9 cellular contexts compared by ENCODE assay signal in the genomic region with DNA sequence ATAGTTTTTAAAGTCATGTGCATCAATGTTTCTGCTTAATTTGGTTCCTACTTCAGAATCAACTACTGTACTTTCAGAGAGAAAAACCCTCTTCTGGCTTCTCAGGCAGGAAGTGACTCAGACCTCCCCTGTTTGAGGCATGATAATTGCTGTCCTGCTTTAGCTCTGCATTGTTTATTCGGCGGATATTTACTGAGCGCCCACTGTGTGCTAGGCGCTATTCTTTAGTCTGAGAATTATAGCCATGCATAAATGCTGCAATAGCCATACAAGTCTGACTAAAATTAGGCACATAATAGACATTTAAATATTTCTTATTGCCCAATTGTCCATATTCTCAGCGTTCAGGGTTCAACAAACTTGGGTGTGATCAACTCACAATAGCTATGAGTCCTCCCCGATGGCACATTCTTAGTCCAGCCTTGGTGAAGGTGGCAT. TPM values are rescaled to one million over a fixed set of nuclear protein-coding genes. Genes with fewer than 3 reads are reported as not detected.
DNase-seq lines count a peak whose midpoint lies in the region; ATAC-seq, FAIRE-seq and TF ChIP-seq lines count a peak whose summit lies in the region.
"Had no signal": no experiment of that assay in that cellular context is flagged by ENCODE, and none has a peak within 500 bp of the region (broad histone marks: within the 10 kb centered on the region; RNA-seq: fewer than 3 reads in every experiment).

No MANE protein-coding gene starts in this region.

- H3K9ac ChIP-seq in OCI-LY3 (ENCODE audit: low read length) (peak overlapping the region; percentile 7; the same call in 1 of the 2 replicates), Karpas-422 (ENCODE audit: low read length) (no peak overlapping the region)

- DNase-seq in A172 (ENCODE audit: low spot score) (peak; percentile 89), left colon (no peak), Karpas-422 (no peak), frontal cortex (ENCODE audit: low spot score in 2 of 2) (no peak), WERI-Rb-1 (no peak)
- peak; percentile 20 for DNase-seq in activated naive CD4-positive, alpha-beta T cell treated with anti-CD3 and anti-CD28 coated beads, Interleukin-2, amount 50 U/mL, for 16 hours

- no peak for TF ChIP-seq CTCF in OCI-LY3 (IDR thresholded peaks at IDR 0.05; ENCODE audit: low read depth, low read length)
- TF ChIP-seq CTCF in WERI-Rb-1 (IDR thresholded peaks at IDR 0.05; ENCODE audit: low read depth, low read length): no peak

- H3K79me2 ChIP-seq in OCI-LY3 (ENCODE audit: low read length) (no peaks in the 10 kb centered on the region; the same call in 1 of the 2 replicates), Karpas-422 (ENCODE audit: low read length) (no peaks in the 10 kb centered on the region)

- peaks cover 51% of the 10 kb centered on the region for H3K4me1 ChIP-seq in OCI-LY3 (ENCODE audit: low read length)
- H3K4me1 ChIP-seq in Karpas-422 (ENCODE audit: low read length): peaks cover 17% of the 10 kb centered on the region

- peak overlapping the region; percentile 55 for H3K4me3 ChIP-seq in OCI-LY3 (ENCODE audit: low read length)
- no peak overlapping the region for H3K4me3 ChIP-seq in Karpas-422 (ENCODE audit: low read length)
- no peak overlapping the region for H3K4me3 ChIP-seq in WERI-Rb-1 (ENCODE audit: low read depth, low read length)

- H3K4me2 ChIP-seq in OCI-LY3 (ENCODE audit: low read length) (peak overlapping the region; percentile 72), Karpas-422 (ENCODE audit: low read depth, low read length, poor library complexity, severe bottlenecking) (no peak overlapping the region)

- peaks cover 8% of the 10 kb centered on the region for H3K36me3 ChIP-seq in OCI-LY3 (replicated peaks; ENCODE audit: low read depth, low read length)
- H3K36me3 ChIP-seq in Karpas-422 (ENCODE audit: insufficient read depth, low read length): no peaks in the 10 kb centered on the region
- H3K36me3 ChIP-seq in WERI-Rb-1: no peaks in the 10 kb centered on the region
- H3K36me3 ChIP-seq: adrenal gland had no signal

- H3K9me2 ChIP-seq in Karpas-422 (replicated peaks; ENCODE audit: insufficient read depth, low read length): no peaks in the 10 kb centered on the region

- H3K27ac ChIP-seq in OCI-LY3 (ENCODE audit: low read length): 0 out of 2 replicates have a peak overlapping the region, but pooled peaks have one; percentile 0
- H3K27ac ChIP-seq in Karpas-422 (ENCODE audit: low read length): no peak overlapping the region
- no peak overlapping the region for H3K27ac ChIP-seq in WERI-Rb-1

- H2AFZ ChIP-seq in OCI-LY3 (ENCODE audit: low read depth, low read length) (no peak overlapping the region), Karpas-422 (ENCODE audit: low read length) (no peak overlapping the region)

- no peaks in the 10 kb centered on the region for H3K9me3 ChIP-seq in OCI-LY3 (ENCODE audit: insufficient read depth, low read length)
- H3K9me3 ChIP-seq in Karpas-422 (ENCODE audit: low read length): no peaks in the 10 kb centered on the region
- no peaks in the 10 kb centered on the region for H3K9me3 ChIP-seq in WERI-Rb-1 (ENCODE audit: severe bottlenecking)
- H3K9me3 ChIP-seq: adrenal gland had no signal

- H3K27me3 ChIP-seq in OCI-LY3 (ENCODE audit: low read depth, low read length) (no peaks in the 10 kb centered on the region), Karpas-422 (ENCODE audit: low read length) (no peaks in the 10 kb centered on the region), WERI-Rb-1 (ENCODE audit: insufficient read depth, low read depth, severe bottlenecking) (peaks cover 44% of the 10 kb centered on the region)
- H3K27me3 ChIP-seq: adrenal gland had no signal

- FAIRE-seq in frontal cortex (lab: Jason Lieb, UNC): no peak

- ATAC-seq in GM21576 (IDR thresholded peaks at IDR 0.05; ENCODE audit: unreplicated experiment) (peak; percentile 63), left colon (peak; percentile 43)

- no peaks in the 10 kb centered on the region for H4K20me1 ChIP-seq in OCI-LY3 (ENCODE audit: insufficient read depth, low read length)
- H4K20me1 ChIP-seq in Karpas-422 (ENCODE audit: insufficient read depth, low read depth, low read length): no peaks in the 10 kb centered on the region

- intact Hi-C loops in left colon (cut with DNase I, micrococcal nuclease): no loop called here

RNA-seq across cellular contexts. Expression of gene AMIGO2, which starts 6.1 kb away (rescaled TPM):
- total RNA-seq in A172 (2014; rRNA removed; shearing (Covaris generic)): 229 and 279 TPM in 2 replicates
- 1 to 10 TPM; 1.7 to 9.6 TPM for total RNA-seq in left colon
- 1.2 and 1.8 TPM in 2 replicates for total RNA-seq in Karpas-422 (2014; rRNA removed; shearing (Covaris generic); ENCODE audit: low replicate concordance)
- total RNA-seq in frontal cortex: 21.2 TPM

RNA-seq across cellular contexts. Expression of gene PCED1B, which starts 6.4 kb away (rescaled TPM):
- total RNA-seq in A172 (2014; rRNA removed; shearing (Covaris generic)): 0.34 and 0.52 TPM in 2 replicates
- 1 to 10 TPM; 1.0 to 3.3 TPM for total RNA-seq in left colon
- total RNA-seq in Karpas-422 (2014; rRNA removed; shearing (Covaris generic); ENCODE audit: low replicate concordance): 22.8 and 39.8 TPM in 2 replicates
- total RNA-seq in frontal cortex: 0.41 TPM

Comparison
In these comparisons a context has a peak if more than half of its experiments do, and no peak if none do; other contexts are left out.
1. DNase-seq: peak in A172 (single experiment) and activated naive CD4-positive, alpha-beta T cell treated with anti-CD3 and anti-CD28 coated beads, Interleukin-2, amount 50 U/mL, for 16 hours (single experiment); none in left colon (0 of 2), Karpas-422 (single experiment), frontal cortex (0 of 2) and WERI-Rb-1 (single experiment).
2. RNA of gene AMIGO2, which starts 6.1 kb away (total RNA-seq): 229 to 279 TPM in A172; 21.2 TPM in frontal cortex (single experiment), 1.7 to 9.6 TPM in left colon and 1.2 to 1.8 TPM in Karpas-422; every median in the first group is over 10 times any median in the second.